Comparison of ENCODE assay signal across 1 cellular context in genomic region chr14:20343092-20343854, GRCh38.
A peak's percentile ranks its signal among the peaks of the same experiment; 100 is the strongest.
TF ChIP-seq lines count a peak whose summit lies in the region.

A gene with protein sequence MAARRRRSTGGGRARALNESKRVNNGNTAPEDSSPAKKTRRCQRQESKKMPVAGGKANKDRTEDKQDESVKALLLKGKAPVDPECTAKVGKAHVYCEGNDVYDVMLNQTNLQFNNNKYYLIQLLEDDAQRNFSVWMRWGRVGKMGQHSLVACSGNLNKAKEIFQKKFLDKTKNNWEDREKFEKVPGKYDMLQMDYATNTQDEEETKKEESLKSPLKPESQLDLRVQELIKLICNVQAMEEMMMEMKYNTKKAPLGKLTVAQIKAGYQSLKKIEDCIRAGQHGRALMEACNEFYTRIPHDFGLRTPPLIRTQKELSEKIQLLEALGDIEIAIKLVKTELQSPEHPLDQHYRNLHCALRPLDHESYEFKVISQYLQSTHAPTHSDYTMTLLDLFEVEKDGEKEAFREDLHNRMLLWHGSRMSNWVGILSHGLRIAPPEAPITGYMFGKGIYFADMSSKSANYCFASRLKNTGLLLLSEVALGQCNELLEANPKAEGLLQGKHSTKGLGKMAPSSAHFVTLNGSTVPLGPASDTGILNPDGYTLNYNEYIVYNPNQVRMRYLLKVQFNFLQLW (plus strand): TSS chr14:20343635. CDS start chr14:20343642, 7 bp downstream.

TF ChIP-seq in HepG2, 621 proteins besides CTCF, POLR2A, EP300 and RAD21 (continued from another document and continues in another):
- TF ChIP-seq PHF21A (CRISPR knock-in tag; IDR thresholded peaks at IDR 0.05) (peak; percentile 97), SMYD3 (CRISPR knock-in tag; IDR thresholded peaks at IDR 0.05) (peak; percentile 99), ZNF672 (CRISPR knock-in tag; IDR thresholded peaks at IDR 0.05) (no peak), ZNF879 (CRISPR knock-in tag; IDR thresholded peaks at IDR 0.05) (no peak), PTBP1 (IDR thresholded peaks at IDR 0.05; ENCODE audit: low read depth, low read length, poor library complexity, severe bottlenecking) (no peak), MTF1 (CRISPR knock-in tag; IDR thresholded peaks at IDR 0.05) (no peak), ZBTB38 (CRISPR knock-in tag; IDR thresholded peaks at IDR 0.05) (peak; percentile 85; the same call in 1 of the 2 replicates), MYPOP (CRISPR knock-in tag; IDR thresholded peaks at IDR 0.05) (peak; percentile 90), HES4 (CRISPR knock-in tag; IDR thresholded peaks at IDR 0.05; ENCODE audit: borderline replicate concordance) (peak; percentile 81; the same call in 1 of the 2 replicates), ZNF556 (CRISPR knock-in tag; IDR thresholded peaks at IDR 0.05; ENCODE audit: borderline replicate concordance) (peak; percentile 97; the same call in 1 of the 2 replicates), ZNF484 (CRISPR knock-in tag; IDR thresholded peaks at IDR 0.05; ENCODE audit: borderline replicate concordance, low read depth) (no peak), MEIS1 (CRISPR knock-in tag; IDR thresholded peaks at IDR 0.05; ENCODE audit: borderline replicate concordance) (peak; percentile 98), TRIM22 (IDR thresholded peaks at IDR 0.05) (no peak), HOXA5 (CRISPR knock-in tag; IDR thresholded peaks at IDR 0.05) (peak; percentile 71; the same call in 1 of the 2 replicates), BCL3 (CRISPR knock-in tag; IDR thresholded peaks at IDR 0.05) (peak; percentile 92), NCOR1 (IDR thresholded peaks at IDR 0.05; ENCODE audit: borderline replicate concordance, low read length) (peak; percentile 32; the same call in 1 of the 2 replicates), MYNN (CRISPR knock-in tag; IDR thresholded peaks at IDR 0.05; ENCODE audit: low read depth) (0 out of 2 replicates have a peak, but pooled peaks have one; percentile 34), TCF7 (IDR thresholded peaks at IDR 0.05; ENCODE audit: low read depth) (no peak), RXRB (CRISPR knock-in tag; IDR thresholded peaks at IDR 0.05; ENCODE audit: borderline replicate concordance) (peak; percentile 72), BATF2 (CRISPR knock-in tag; IDR thresholded peaks at IDR 0.05) (0 out of 2 replicates have a peak, but pooled peaks have one; percentile 68), CHCHD3 (CRISPR knock-in tag; IDR thresholded peaks at IDR 0.05) (no peak), ZNF720 (CRISPR knock-in tag; IDR thresholded peaks at IDR 0.05) (no peak), KLF13 (CRISPR knock-in tag; IDR thresholded peaks at IDR 0.05) (no peak), ZNF17 (CRISPR knock-in tag; IDR thresholded peaks at IDR 0.05) (no peak), ZSCAN31 (CRISPR knock-in tag; IDR thresholded peaks at IDR 0.05; ENCODE audit: low read depth) (0 out of 2 replicates have a peak, but pooled peaks have one; percentile 20), THAP9 (CRISPR knock-in tag; IDR thresholded peaks at IDR 0.05; ENCODE audit: borderline replicate concordance) (peak; percentile 90), SUZ12 (IDR thresholded peaks at IDR 0.05; ENCODE audit: low read depth, low read length) (peak; percentile 86), TOE1 (CRISPR knock-in tag; IDR thresholded peaks at IDR 0.05) (no peak), ZNF138 (CRISPR knock-in tag; IDR thresholded peaks at IDR 0.05; ENCODE audit: low read depth) (0 out of 2 replicates have a peak, but pooled peaks have one; percentile 33), POGZ (CRISPR knock-in tag; IDR thresholded peaks at IDR 0.05) (peak; percentile 88), CENPX (CRISPR knock-in tag; IDR thresholded peaks at IDR 0.05) (no peak), SNAPC5 (CRISPR knock-in tag; IDR thresholded peaks at IDR 0.05; ENCODE audit: borderline replicate concordance) (peak; percentile 100), ZNF432 (CRISPR knock-in tag; IDR thresholded peaks at IDR 0.05; ENCODE audit: borderline replicate concordance) (no peak), SNRNP70 (IDR thresholded peaks at IDR 0.05; ENCODE audit: low read depth, low read length) (no peak), THAP11 (CRISPR knock-in tag; IDR thresholded peaks at IDR 0.05) (peak; percentile 87), EHMT2 (IDR thresholded peaks at IDR 0.05; ENCODE audit: borderline replicate concordance, low read depth, low read length) (no peak), TSC22D2 (CRISPR knock-in tag; IDR thresholded peaks at IDR 0.05; ENCODE audit: borderline replicate concordance) (no peak), RCOR2 (CRISPR knock-in tag; IDR thresholded peaks at IDR 0.05) (0 out of 2 replicates have a peak, but pooled peaks have one; percentile 28), ZNF234 (CRISPR knock-in tag; conservative IDR thresholded peaks at IDR 0.05) (peak; percentile 90; the same call in 1 of the 2 replicates), RBFOX2 (IDR thresholded peaks at IDR 0.05; ENCODE audit: low read depth, low read length) (peak; percentile 89), GATAD2A (CRISPR knock-in tag; IDR thresholded peaks at IDR 0.05) (peak; percentile 77)
- TF ChIP-seq, protein P1, sequence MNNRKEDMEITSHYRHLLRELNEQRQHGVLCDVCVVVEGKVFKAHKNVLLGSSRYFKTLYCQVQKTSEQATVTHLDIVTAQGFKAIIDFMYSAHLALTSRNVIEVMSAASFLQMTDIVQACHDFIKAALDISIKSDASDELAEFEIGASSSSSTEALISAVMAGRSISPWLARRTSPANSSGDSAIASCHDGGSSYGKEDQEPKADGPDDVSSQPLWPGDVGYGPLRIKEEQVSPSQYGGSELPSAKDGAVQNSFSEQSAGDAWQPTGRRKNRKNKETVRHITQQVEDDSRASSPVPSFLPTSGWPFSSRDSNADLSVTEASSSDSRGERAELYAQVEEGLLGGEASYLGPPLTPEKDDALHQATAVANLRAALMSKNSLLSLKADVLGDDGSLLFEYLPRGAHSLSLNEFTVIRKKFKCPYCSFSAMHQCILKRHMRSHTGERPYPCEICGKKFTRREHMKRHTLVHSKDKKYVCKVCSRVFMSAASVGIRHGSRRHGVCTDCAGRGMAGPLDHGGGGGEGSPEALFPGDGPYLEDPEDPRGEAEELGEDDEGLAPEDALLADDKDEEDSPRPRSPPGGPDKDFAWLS (CRISPR knock-in tag; IDR thresholded peaks at IDR 0.05; ENCODE audit: borderline replicate concordance), result peak; percentile 63; the same call in 1 of the 2 replicates
- TF ChIP-seq, protein P2, sequence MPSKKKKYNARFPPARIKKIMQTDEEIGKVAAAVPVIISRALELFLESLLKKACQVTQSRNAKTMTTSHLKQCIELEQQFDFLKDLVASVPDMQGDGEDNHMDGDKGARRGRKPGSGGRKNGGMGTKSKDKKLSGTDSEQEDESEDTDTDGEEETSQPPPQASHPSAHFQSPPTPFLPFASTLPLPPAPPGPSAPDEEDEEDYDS (CRISPR knock-in tag; IDR thresholded peaks at IDR 0.05), result peak; percentile 96
- TF ChIP-seq, protein P3, sequence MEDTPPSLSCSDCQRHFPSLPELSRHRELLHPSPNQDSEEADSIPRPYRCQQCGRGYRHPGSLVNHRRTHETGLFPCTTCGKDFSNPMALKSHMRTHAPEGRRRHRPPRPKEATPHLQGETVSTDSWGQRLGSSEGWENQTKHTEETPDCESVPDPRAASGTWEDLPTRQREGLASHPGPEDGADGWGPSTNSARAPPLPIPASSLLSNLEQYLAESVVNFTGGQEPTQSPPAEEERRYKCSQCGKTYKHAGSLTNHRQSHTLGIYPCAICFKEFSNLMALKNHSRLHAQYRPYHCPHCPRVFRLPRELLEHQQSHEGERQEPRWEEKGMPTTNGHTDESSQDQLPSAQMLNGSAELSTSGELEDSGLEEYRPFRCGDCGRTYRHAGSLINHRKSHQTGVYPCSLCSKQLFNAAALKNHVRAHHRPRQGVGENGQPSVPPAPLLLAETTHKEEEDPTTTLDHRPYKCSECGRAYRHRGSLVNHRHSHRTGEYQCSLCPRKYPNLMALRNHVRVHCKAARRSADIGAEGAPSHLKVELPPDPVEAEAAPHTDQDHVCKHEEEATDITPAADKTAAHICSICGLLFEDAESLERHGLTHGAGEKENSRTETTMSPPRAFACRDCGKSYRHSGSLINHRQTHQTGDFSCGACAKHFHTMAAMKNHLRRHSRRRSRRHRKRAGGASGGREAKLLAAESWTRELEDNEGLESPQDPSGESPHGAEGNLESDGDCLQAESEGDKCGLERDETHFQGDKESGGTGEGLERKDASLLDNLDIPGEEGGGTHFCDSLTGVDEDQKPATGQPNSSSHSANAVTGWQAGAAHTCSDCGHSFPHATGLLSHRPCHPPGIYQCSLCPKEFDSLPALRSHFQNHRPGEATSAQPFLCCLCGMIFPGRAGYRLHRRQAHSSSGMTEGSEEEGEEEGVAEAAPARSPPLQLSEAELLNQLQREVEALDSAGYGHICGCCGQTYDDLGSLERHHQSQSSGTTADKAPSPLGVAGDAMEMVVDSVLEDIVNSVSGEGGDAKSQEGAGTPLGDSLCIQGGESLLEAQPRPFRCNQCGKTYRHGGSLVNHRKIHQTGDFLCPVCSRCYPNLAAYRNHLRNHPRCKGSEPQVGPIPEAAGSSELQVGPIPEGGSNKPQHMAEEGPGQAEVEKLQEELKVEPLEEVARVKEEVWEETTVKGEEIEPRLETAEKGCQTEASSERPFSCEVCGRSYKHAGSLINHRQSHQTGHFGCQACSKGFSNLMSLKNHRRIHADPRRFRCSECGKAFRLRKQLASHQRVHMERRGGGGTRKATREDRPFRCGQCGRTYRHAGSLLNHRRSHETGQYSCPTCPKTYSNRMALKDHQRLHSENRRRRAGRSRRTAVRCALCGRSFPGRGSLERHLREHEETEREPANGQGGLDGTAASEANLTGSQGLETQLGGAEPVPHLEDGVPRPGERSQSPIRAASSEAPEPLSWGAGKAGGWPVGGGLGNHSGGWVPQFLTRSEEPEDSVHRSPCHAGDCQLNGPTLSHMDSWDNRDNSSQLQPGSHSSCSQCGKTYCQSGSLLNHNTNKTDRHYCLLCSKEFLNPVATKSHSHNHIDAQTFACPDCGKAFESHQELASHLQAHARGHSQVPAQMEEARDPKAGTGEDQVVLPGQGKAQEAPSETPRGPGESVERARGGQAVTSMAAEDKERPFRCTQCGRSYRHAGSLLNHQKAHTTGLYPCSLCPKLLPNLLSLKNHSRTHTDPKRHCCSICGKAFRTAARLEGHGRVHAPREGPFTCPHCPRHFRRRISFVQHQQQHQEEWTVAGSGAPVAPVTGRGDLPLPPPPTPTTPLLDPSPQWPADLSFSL (CRISPR knock-in tag; IDR thresholded peaks at IDR 0.05), result no peak
